ENCODE assay signal across 8 cellular contexts in genomic region chr14:34539407-34540180, GRCh38. TPM values are rescaled to one million over a fixed set of nuclear protein-coding genes. Genes with fewer than 3 reads are reported as not detected.
DNase-seq lines count a peak whose midpoint lies in the region; ATAC-seq, FAIRE-seq and TF ChIP-seq lines count a peak whose summit lies in the region.

TSS of gene EAPP (minus strand) at chr14:34539701. CDS start at chr14:34539628, 73 bp downstream.

- H3K4me3 ChIP-seq in GM23338 (peak within 1 kb of the TSS; percentile 86), osteoblast (ENCODE audit: insufficient read depth, low read length) (peak within 1 kb of the TSS; percentile 100), thyroid gland (replicated peaks in 1 of 3) (peak within 1 kb of the TSS; percentile 83 to 98 (median 86))

- no peaks in the 10 kb centered on the region for H3K36me3 ChIP-seq in GM23338 (ENCODE audit: insufficient read depth)
- H3K36me3 ChIP-seq in osteoblast (ENCODE audit: insufficient read depth, low read length): peaks cover 7% of the 10 kb centered on the region
- H3K36me3 ChIP-seq in thyroid gland: peaks cover 10 to 13% of the 10 kb centered on the region in 2 donors

- TF ChIP-seq POLR2A in thyroid gland (IDR thresholded peaks at IDR 0.05): peak; percentile 65 to 96

- H3K4me1 Mint-ChIP-seq in GM23338: peaks cover 2% of the 10 kb centered on the region; the same call in 2 of the 3 replicates

- H3K4me3 Mint-ChIP-seq in GM23338: peak within 1 kb of the TSS; percentile 100

- FAIRE-seq in frontal cortex (lab: Jason Lieb, UNC): no peak

- peak within 1 kb of the TSS; percentile 70 for H2AFZ ChIP-seq in GM23338
- H2AFZ ChIP-seq in osteoblast (ENCODE audit: low read length): peak within 1 kb of the TSS; percentile 96

- no peaks in the 10 kb centered on the region for H3K9me2 ChIP-seq in GM23338 (ENCODE audit: insufficient read depth)

- DNase-seq in EL: peak; percentile 97
- peak; percentile 99 for DNase-seq in GM23338 (ENCODE audit: low spot score)
- DNase-seq in M059J (ENCODE audit: low read depth): peak; percentile 97
- DNase-seq in activated T-helper 1 cell treated with anti-CD3 and anti-CD28 coated beads, Interleukin-2, amount 50 U/mL, for 16 hours (ENCODE audit: low read depth in 1 of 2, low spot score in 1 of 2): peak; percentile 88 to 89
- peak; percentile 83 to 95 for DNase-seq in frontal cortex (ENCODE audit: low spot score in 2 of 2)
- DNase-seq in osteoblast (ENCODE audit: insufficient read length, low spot score, missing footprints): peak; percentile 98
- DNase-seq in thyroid gland: peak; percentile 98 to 99
- no peak for DNase-seq in NCI-H345 treated with DMSO at 0.1 percent for 48 hours (lab: John Stamatoyannopoulos, UW; ENCODE audit: unreplicated experiment)

- H3K9me3 ChIP-seq in osteoblast (ENCODE audit: low read depth, low read length) (no peaks in the 10 kb centered on the region), thyroid gland (no peaks in the 10 kb centered on the region)

- H3K27me3 Mint-ChIP-seq in GM23338 (ENCODE audit: insufficient read depth, low read depth, poor library complexity): peaks cover 4% of the 10 kb centered on the region

- peak within 1 kb of the TSS; percentile 96 for H3K27ac ChIP-seq in GM23338 (ENCODE audit: low read depth)
- H3K27ac ChIP-seq in osteoblast (ENCODE audit: low read depth, low read length): peak within 1 kb of the TSS; percentile 94
- peak within 1 kb of the TSS; percentile 95 to 98 (median 97) for H3K27ac ChIP-seq in thyroid gland

- H3K4me1 ChIP-seq in GM23338 (ENCODE audit: insufficient read depth) (peaks cover 6% of the 10 kb centered on the region), osteoblast (ENCODE audit: insufficient read depth, low read length) (peaks cover 24% of the 10 kb centered on the region), thyroid gland (peaks cover 10 to 15% of the 10 kb centered on the region in 2 donors)

- H3K79me2 ChIP-seq in GM23338 (replicated peaks; ENCODE audit: insufficient read depth) (peaks cover 25% of the 10 kb centered on the region), osteoblast (ENCODE audit: insufficient read depth, low read length) (peaks cover 29% of the 10 kb centered on the region)

- no peaks in the 10 kb centered on the region for H3K9me3 Mint-ChIP-seq in GM23338

- 4 to 5% methylated on average over 21 to 35 of the region's 59 CpGs for WGBS in thyroid gland, 2 donors

- peak; percentile 99 for ATAC-seq in GM23338

- peak within 1 kb of the TSS; percentile 100 for H3K27ac Mint-ChIP-seq in GM23338

- no peaks in the 10 kb centered on the region for H3F3A ChIP-seq in GM23338 (replicated peaks; ENCODE audit: low read depth)

- TF ChIP-seq CTCF in GM23338 (conservative IDR thresholded peaks at IDR 0.05; ENCODE audit: low read depth in 2 of 2) (no peak), osteoblast (IDR thresholded peaks at IDR 0.05; ENCODE audit: extremely low read depth, low read depth, low read length) (no peak), thyroid gland (IDR thresholded peaks at IDR 0.05) (peak in 2 of 6 experiments; percentile 16 to 30)

- peaks cover 3% of the 10 kb centered on the region; the same call in 2 of the 3 replicates for H3K36me3 Mint-ChIP-seq in GM23338 (ENCODE audit: low read depth)

- H3K4me2 ChIP-seq in GM23338: peak within 1 kb of the TSS; percentile 86
- H3K4me2 ChIP-seq in osteoblast (ENCODE audit: insufficient read depth, low read length): peak within 1 kb of the TSS; percentile 97

- intact Hi-C loops in thyroid gland (cut with DNase I): loop anchor here (10.0 kb wide), 1 partner anchor 75 kb away; the partner anchor contains the start of gene SPTSSA

- H3K27me3 ChIP-seq in GM23338 (ENCODE audit: insufficient read depth) (no peaks in the 10 kb centered on the region), osteoblast (ENCODE audit: insufficient read depth, low read length) (no peaks in the 10 kb centered on the region), thyroid gland (no peaks in the 10 kb centered on the region)

- no peaks in the 10 kb centered on the region for H4K20me1 ChIP-seq in GM23338 (replicated peaks; ENCODE audit: insufficient read depth)
- H4K20me1 ChIP-seq in osteoblast (ENCODE audit: insufficient read depth, low read length): no peaks in the 10 kb centered on the region

TF ChIP-seq in GM23338, 12 proteins besides CTCF, POLR2A, EP300 and RAD21:
- TF ChIP-seq EZH2 (IDR thresholded peaks at IDR 0.05; ENCODE audit: low read depth, unreplicated experiment) (no peak), CREB1 (CRISPR knock-in tag; IDR thresholded peaks at IDR 0.05; ENCODE audit: low read depth) (peak; percentile 88), EZH2phosphoT487 (IDR thresholded peaks at IDR 0.05; ENCODE audit: unreplicated experiment) (no peak), ETS1 (IDR thresholded peaks at IDR 0.05) (peak; percentile 56; the same call in 1 of the 2 replicates), ZNF462 (CRISPR knock-in tag; IDR thresholded peaks at IDR 0.05) (no peak), POLR2AphosphoS5 (IDR thresholded peaks at IDR 0.05; ENCODE audit: low read depth) (peak; percentile 80), JUNB (IDR thresholded peaks at IDR 0.05; ENCODE audit: unreplicated experiment) (no peak), ZNF114 (CRISPR knock-in tag; IDR thresholded peaks at IDR 0.05) (peak; percentile 80; the same call in 1 of the 2 replicates), ZNF331 (CRISPR knock-in tag; IDR thresholded peaks at IDR 0.05; ENCODE audit: low read depth) (no peak)
TF ChIP-seq in GM23338: peak in this region for 4.

RNA-seq across cellular contexts. Expression of gene EAPP, which starts in this region (rescaled TPM):
- total RNA-seq in GM23338 (2014; rRNA removed; shearing (Covaris generic)): 25.0 and 31.6 TPM in 2 replicates
- polyA plus RNA-seq in GM23338 (2016; fragmentation: Nextera tagmentation; extraction: Ambion mirVana): 53.6 and 64.0 TPM in 2 replicates
- total RNA-seq in M059J (2014; rRNA removed; shearing (Covaris generic)): 50.0 and 60.9 TPM in 2 replicates
- total RNA-seq in frontal cortex: 78.3 TPM
- total RNA-seq in osteoblast: 51.9 and 53.6 TPM in 2 replicates
- 10 to 100 TPM; 45.2 to 68.7 (median 57.6) TPM for total RNA-seq in thyroid gland
